In genomic region chr2:211364911-211365310, GRCh38 we compare ENCODE assay signal across 12 cellular contexts.
DNase-seq lines count a peak whose midpoint lies in the region; TF ChIP-seq lines count a peak whose summit lies in the region.
"Had no signal": no experiment of that assay in that cellular context is flagged by ENCODE, and none has a peak within 500 bp of the region (broad histone marks: within the 10 kb centered on the region; RNA-seq: fewer than 3 reads in every experiment).

No MANE protein-coding gene starts in this region.

- in situ Hi-C loops in HAP-1 (cut with MboI; ENCODE audit: low sequenced_read_pairs), result no loop called here

- H2BK5ac ChIP-seq in neuronal stem cell (ENCODE audit: low read length), result no peak overlapping the region

- peak overlapping the region; percentile 48 for H3K4me3 ChIP-seq in DOHH2 (ENCODE audit: low read length)
- H3K4me3 ChIP-seq in HAP-1, result no peak overlapping the region
- H3K4me3 ChIP-seq in OCI-LY3 (ENCODE audit: low read length), result no peak overlapping the region
- H3K4me3 ChIP-seq in neuronal stem cell (ENCODE audit: low read length in 2 of 2), result no peak overlapping the region
- H3K4me3 ChIP-seq in SJCRH30, result no peak overlapping the region
- no peak overlapping the region for H3K4me3 ChIP-seq in prostate gland
- no peak overlapping the region for H3K4me3 ChIP-seq in A673 (ENCODE audit: low read depth, low read length, poor library complexity, severe bottlenecking)
- H3K4me3 ChIP-seq: K562 had no signal

- intact Hi-C loops in prostate gland (cut with DNase I) (no loop called here), A673 (cut with micrococcal nuclease; ENCODE audit: unreplicated experiment) (no loop called here)

- no peaks in the 10 kb centered on the region for H3K79me1 ChIP-seq in neuronal stem cell (ENCODE audit: low read depth, low read length)

- no peak overlapping the region for H2BK15ac ChIP-seq in neuronal stem cell (ENCODE audit: low read length)

- H4K20me1 ChIP-seq in DOHH2 (ENCODE audit: control insufficient read depth, insufficient read depth, low read depth, low read length), result no peaks in the 10 kb centered on the region
- no peaks in the 10 kb centered on the region for H4K20me1 ChIP-seq in OCI-LY3 (ENCODE audit: insufficient read depth, low read length)

- no peak overlapping the region for H2BK120ac ChIP-seq in neuronal stem cell (ENCODE audit: low read depth, low read length)

- H3K23ac ChIP-seq in neuronal stem cell (ENCODE audit: low read depth, low read length, poor library complexity), result no peak overlapping the region

- H3K4me2 ChIP-seq in DOHH2 (ENCODE audit: low read length) (peak overlapping the region; percentile 69), OCI-LY3 (ENCODE audit: low read length) (no peak overlapping the region), neuronal stem cell (ENCODE audit: insufficient read depth, low read length, poor library complexity, severe bottlenecking) (no peak overlapping the region)

- H4K8ac ChIP-seq in neuronal stem cell (ENCODE audit: low read depth, low read length), result no peak overlapping the region

- H3K27ac ChIP-seq in DOHH2 (ENCODE audit: low read depth, low read length), result peak overlapping the region; percentile 90
- H3K27ac ChIP-seq in OCI-LY3 (ENCODE audit: low read length), result no peak overlapping the region
- no peak overlapping the region for H3K27ac ChIP-seq in neuronal stem cell (replicated peaks; ENCODE audit: low read length)
- no peak overlapping the region for H3K27ac ChIP-seq in SJCRH30
- H3K27ac ChIP-seq in prostate gland, result no peak overlapping the region
- no peak overlapping the region for H3K27ac ChIP-seq in A673 (ENCODE audit: low read depth, low read length, poor library complexity, severe bottlenecking)

- no peak for TF ChIP-seq CTCF in DOHH2 (IDR thresholded peaks at IDR 0.05; ENCODE audit: low read depth, low read length, poor library complexity, severe bottlenecking)
- TF ChIP-seq CTCF in OCI-LY3 (IDR thresholded peaks at IDR 0.05; ENCODE audit: low read depth, low read length), result no peak
- TF ChIP-seq CTCF in prostate gland (IDR thresholded peaks at IDR 0.05), result no peak
- no peak for TF ChIP-seq CTCF in A673 (conservative IDR thresholded peaks at IDR 0.05; ENCODE audit: low read depth, low read length)

- TF ChIP-seq POLR2A in prostate gland (IDR thresholded peaks at IDR 0.05), result no peak

- peaks cover 16% of the 10 kb centered on the region for H3F3A ChIP-seq in DOHH2 (ENCODE audit: control insufficient read depth, insufficient read depth)

- H3K4me1 ChIP-seq in DOHH2 (ENCODE audit: control insufficient read depth, low read length) (peaks cover 72% of the 10 kb centered on the region), HAP-1 (peaks cover 31% of the 10 kb centered on the region), OCI-LY3 (ENCODE audit: low read length) (peaks cover 30% of the 10 kb centered on the region), neuronal stem cell (ENCODE audit: control insufficient read depth in 2 of 2, insufficient read depth in 1 of 2, low read depth in 1 of 2, low read length in 2 of 2) (peaks cover 0 to 3% of the 10 kb centered on the region in 2 donors), SJCRH30 (no peaks in the 10 kb centered on the region), prostate gland (replicated peaks) (no peaks in the 10 kb centered on the region), A673 (ENCODE audit: insufficient read depth, low read length, poor library complexity, severe bottlenecking) (peaks cover 7% of the 10 kb centered on the region)
- H3K4me1 ChIP-seq: BE2C, Caco-2 had no signal

- no peak overlapping the region for H4K91ac ChIP-seq in neuronal stem cell (ENCODE audit: low read depth, low read length, poor library complexity)

- no CpG with 5 or more reads among the region's 1 CpG for WGBS in neuronal stem cell (ENCODE audit: extremely low coverage in 2 of 2, insufficient read length in 2 of 2, insufficient replicate concordance in 1 of 2), 2 donors
- WGBS in prostate gland, result 69% methylated on average over 1 of the region's 1 CpG

- CTCF ChIA-PET in A673 (lab: Charles Lee), result no interaction called here

- no peak overlapping the region for H3K18ac ChIP-seq in neuronal stem cell (ENCODE audit: low read length)

- H3K79me2 ChIP-seq in DOHH2 (ENCODE audit: control insufficient read depth, low read length), result no peaks in the 10 kb centered on the region
- H3K79me2 ChIP-seq in OCI-LY3 (ENCODE audit: low read length), result no peaks in the 10 kb centered on the region

- H2AFZ ChIP-seq in OCI-LY3 (ENCODE audit: low read depth, low read length) (0 out of 2 replicates have a peak overlapping the region, but pooled peaks have one; percentile 38), neuronal stem cell (ENCODE audit: low read length) (peak overlapping the region; percentile 55)

- no peak overlapping the region for H2BK12ac ChIP-seq in neuronal stem cell (ENCODE audit: low read length)

- no peak overlapping the region for H3K14ac ChIP-seq in neuronal stem cell (ENCODE audit: low read length)

- H3K9me3 ChIP-seq in DOHH2 (ENCODE audit: control insufficient read depth, insufficient read depth, low read length) (peaks cover 29% of the 10 kb centered on the region), HAP-1 (no peaks in the 10 kb centered on the region), OCI-LY3 (ENCODE audit: insufficient read depth, low read length) (no peaks in the 10 kb centered on the region), neuronal stem cell (replicated peaks in 1 of 2; ENCODE audit: control insufficient read depth in 2 of 2, insufficient read depth in 1 of 2, low read depth in 1 of 2, low read length in 2 of 2) (peaks cover 0 to 4% of the 10 kb centered on the region in 2 donors), SJCRH30 (replicated peaks) (no peaks in the 10 kb centered on the region), prostate gland (no peaks in the 10 kb centered on the region), A673 (ENCODE audit: low read depth, low read length, poor library complexity, severe bottlenecking) (no peaks in the 10 kb centered on the region)
- H3K9me3 ChIP-seq: BE2C, Caco-2 had no signal

- no peaks in the 10 kb centered on the region for H3K9me2 ChIP-seq in DOHH2 (replicated peaks; ENCODE audit: control insufficient read depth, low read length)

- POLR2A ChIA-PET in A673 (lab: Charles Lee; ENCODE audit: low non-redundant PET), result no interaction called here

- no peak overlapping the region for H3K4ac ChIP-seq in neuronal stem cell (ENCODE audit: low read length)

- H3K27me3 ChIP-seq in DOHH2 (ENCODE audit: control insufficient read depth, low read length) (no peaks in the 10 kb centered on the region), HAP-1 (ENCODE audit: low read depth) (no peaks in the 10 kb centered on the region), OCI-LY3 (ENCODE audit: low read depth, low read length) (no peaks in the 10 kb centered on the region), neuronal stem cell (ENCODE audit: control insufficient read depth in 3 of 3, insufficient read depth in 3 of 3, low read depth in 1 of 3, low read length in 3 of 3) (no peaks in the 10 kb centered on the region), SJCRH30 (no peaks in the 10 kb centered on the region), prostate gland (replicated peaks; ENCODE audit: insufficient read depth) (no peaks in the 10 kb centered on the region), A673 (replicated peaks; ENCODE audit: insufficient read depth, low read depth, low read length, poor library complexity) (no peaks in the 10 kb centered on the region)
- H3K27me3 ChIP-seq: BE2C had no signal

- peak; percentile 54 to 89 for DNase-seq in HAP-1 (ENCODE audit: low spot score in 2 of 2)
- no peak for DNase-seq in neuronal stem cell (ENCODE audit: low spot score)
- DNase-seq in SJCRH30, result no peak
- DNase-seq in prostate gland (ENCODE audit: low spot score), result no peak
- DNase-seq in A673 (ENCODE audit: low spot score), result no peak
- DNase-seq: BE2C; Caco-2; CD8-positive, alpha-beta memory T cell; DMS53 had no signal

- BruUV-seq in A673 (replicated peaks; lab: Mats Ljungman, UMichigan), result no TSS peak

- no peak overlapping the region for H2AK5ac ChIP-seq in neuronal stem cell (ENCODE audit: low read depth, low read length)

- H3K9ac ChIP-seq in OCI-LY3 (ENCODE audit: low read length) (no peak overlapping the region), neuronal stem cell (ENCODE audit: low read depth, low read length, poor library complexity) (no peak overlapping the region)

- H3K36me3 ChIP-seq in DOHH2 (ENCODE audit: control insufficient read depth, low read length) (peaks cover 33% of the 10 kb centered on the region), HAP-1 (replicated peaks) (no peaks in the 10 kb centered on the region), OCI-LY3 (replicated peaks; ENCODE audit: low read depth, low read length) (no peaks in the 10 kb centered on the region), neuronal stem cell (replicated peaks in 1 of 2; ENCODE audit: control insufficient read depth in 2 of 2, insufficient read depth in 2 of 2, low read length in 2 of 2) (no peaks in the 10 kb centered on the region), SJCRH30 (no peaks in the 10 kb centered on the region), prostate gland (no peaks in the 10 kb centered on the region), A673 (ENCODE audit: insufficient read depth, low read length, poor library complexity, severe bottlenecking) (no peaks in the 10 kb centered on the region)
- H3K36me3 ChIP-seq: BE2C had no signal

Comparison
In these comparisons a context has a peak if more than half of its experiments do, and no peak if none do; other contexts are left out.
1. DNase-seq: peak in HAP-1 (2 of 2); none in neuronal stem cell (single experiment), SJCRH30 (0 of 2), prostate gland (single experiment) and A673 (single experiment).